Comparison of ENCODE assay signal across 10 cellular contexts in genomic region chr17:10013360-10014112, GRCh38.
DNase-seq lines count a peak whose midpoint lies in the region; ATAC-seq and TF ChIP-seq lines count a peak whose summit lies in the region.
"Had no signal": no experiment of that assay in that cellular context is flagged by ENCODE, and none has a peak within 500 bp of the region (broad histone marks: within the 10 kb centered on the region; RNA-seq: fewer than 3 reads in every experiment).

No MANE protein-coding gene starts in this region.

- no TSS peak for BruUV-seq in MCF 10A (replicated peaks; lab: Mats Ljungman, UMichigan)

- no peaks in the 10 kb centered on the region for H3K36me3 ChIP-seq in breast epithelium
- no peaks in the 10 kb centered on the region for H3K36me3 ChIP-seq in sigmoid colon
- no peaks in the 10 kb centered on the region for H3K36me3 ChIP-seq in HAP-1 (replicated peaks)

- H3K4me3 ChIP-seq in breast epithelium, result no peak overlapping the region
- peak overlapping the region in 15 of 59 donors; percentile 1 to 36 (median 18) for H3K4me3 ChIP-seq in dorsolateral prefrontal cortex
- no peak overlapping the region for H3K4me3 ChIP-seq in sigmoid colon
- H3K4me3 ChIP-seq in HAP-1, result no peak overlapping the region

- POLR2A ChIA-PET in MCF 10A (lab: Yijun Ruan, JAX), result no interaction called here

- intact Hi-C loops in breast epithelium (cut with DNase I; ENCODE audit: low total_unique reads) (no loop called here), MCF 10A (cut with micrococcal nuclease) (no loop called here), dorsolateral prefrontal cortex (cut with DNase I) (no loop called here), sigmoid colon (cut with DNase I) (no loop called here)

- H3K4me1 Mint-ChIP-seq in MCF 10A (ENCODE audit: insufficient read depth, unreplicated experiment), result no peaks in the 10 kb centered on the region
- H3K4me1 Mint-ChIP-seq: activated naive CD4-positive, alpha-beta T cell treated with anti-CD3 and anti-CD28 coated beads, Interleukin-2, amount 50 U/mL, for 24 hours had no signal

- ATAC-seq in HG03095 (IDR thresholded peaks at IDR 0.05; ENCODE audit: unreplicated experiment), result peak; percentile 67

- DNase-seq in breast epithelium (ENCODE audit: low spot score in 2 of 2) (no peak), MCF 10A (ENCODE audit: unreplicated experiment) (no peak), dorsolateral prefrontal cortex (no peak), pons (ENCODE audit: low spot score) (no peak), sigmoid colon (no peak), NCI-H748 (lab: John Stamatoyannopoulos, UW; ENCODE audit: unreplicated experiment) (no peak), HAP-1 (ENCODE audit: low spot score in 2 of 2) (no peak)
- DNase-seq: glutamatergic neuron had no signal

- H3K4me3 Mint-ChIP-seq in MCF 10A (ENCODE audit: unreplicated experiment), result no peak overlapping the region
- H3K4me3 Mint-ChIP-seq: activated naive CD4-positive, alpha-beta T cell treated with anti-CD3 and anti-CD28 coated beads, Interleukin-2, amount 50 U/mL, for 24 hours had no signal

- H3K27ac ChIP-seq in breast epithelium, result peak overlapping the region; percentile 11 to 71
- H3K27ac ChIP-seq in dorsolateral prefrontal cortex, result peak overlapping the region in 46 of 59 donors; percentile 8 to 86 (median 54)
- H3K27ac ChIP-seq in sigmoid colon, result no peak overlapping the region

- no peak for TF ChIP-seq EP300 in sigmoid colon (IDR thresholded peaks at IDR 0.05)

- H3K27me3 Mint-ChIP-seq in MCF 10A (ENCODE audit: insufficient read depth, unreplicated experiment), result no peaks in the 10 kb centered on the region
- H3K27me3 Mint-ChIP-seq: activated naive CD4-positive, alpha-beta T cell treated with anti-CD3 and anti-CD28 coated beads, Interleukin-2, amount 50 U/mL, for 24 hours had no signal

- no peaks in the 10 kb centered on the region for H3K36me3 Mint-ChIP-seq in MCF 10A (ENCODE audit: insufficient read depth, unreplicated experiment)
- H3K36me3 Mint-ChIP-seq: activated naive CD4-positive, alpha-beta T cell treated with anti-CD3 and anti-CD28 coated beads, Interleukin-2, amount 50 U/mL, for 24 hours had no signal

- 59 to 62% methylated on average over 9 of the region's 9 CpGs for WGBS in sigmoid colon, 2 donors

- TF ChIP-seq POLR2A in breast epithelium (IDR thresholded peaks at IDR 0.05) (no peak), sigmoid colon (IDR thresholded peaks at IDR 0.05) (no peak)

- CTCF ChIA-PET in MCF 10A (lab: Yijun Ruan, JAX), result interaction anchor here (0.6 kb wide), 1 partner anchor 513 kb away, joined by 3 read pairs; no protein-coding TSS in a partner anchor

- in situ Hi-C loops in HAP-1 (cut with MboI; ENCODE audit: low sequenced_read_pairs), result loop anchor here (25.0 kb wide), 1 partner anchor 101 kb away; the partner anchor contains the start of gene RCVRN

- H3K27ac Mint-ChIP-seq in MCF 10A (ENCODE audit: low read depth, unreplicated experiment), result no peak overlapping the region
- H3K27ac Mint-ChIP-seq: activated naive CD4-positive, alpha-beta T cell treated with anti-CD3 and anti-CD28 coated beads, Interleukin-2, amount 50 U/mL, for 24 hours had no signal

- H3K4me1 ChIP-seq in breast epithelium (no peaks in the 10 kb centered on the region), sigmoid colon (peaks cover 0 to 2% (median 0%) of the 10 kb centered on the region in 4 donors), HAP-1 (no peaks in the 10 kb centered on the region)

- H3K9me3 Mint-ChIP-seq in MCF 10A (ENCODE audit: unreplicated experiment), result peaks cover 14% of the 10 kb centered on the region
- H3K9me3 Mint-ChIP-seq: activated naive CD4-positive, alpha-beta T cell treated with anti-CD3 and anti-CD28 coated beads, Interleukin-2, amount 50 U/mL, for 24 hours had no signal

- H3K27me3 ChIP-seq in breast epithelium (no peaks in the 10 kb centered on the region), dorsolateral prefrontal cortex (no peaks in the 10 kb centered on the region), sigmoid colon (no peaks in the 10 kb centered on the region), HAP-1 (ENCODE audit: low read depth) (no peaks in the 10 kb centered on the region)

- no peak for TF ChIP-seq CTCF in breast epithelium (IDR thresholded peaks at IDR 0.05)
- no peak for TF ChIP-seq CTCF in MCF 10A (IDR thresholded peaks at IDR 0.05; ENCODE audit: unreplicated experiment)
- TF ChIP-seq CTCF in dorsolateral prefrontal cortex (IDR thresholded peaks at IDR 0.05 in 54 of 56, conservative IDR thresholded peaks at IDR 0.05 in 2 of 56; ENCODE audit: low read depth in 1 of 56, partially characterized antibody in 56 of 56), result no peak
- no peak for TF ChIP-seq CTCF in sigmoid colon (IDR thresholded peaks at IDR 0.05)

- no peaks in the 10 kb centered on the region for H3K9me3 ChIP-seq in breast epithelium
- no peaks in the 10 kb centered on the region for H3K9me3 ChIP-seq in sigmoid colon
- peaks cover 3% of the 10 kb centered on the region; the same call in 1 of the 2 replicates for H3K9me3 ChIP-seq in HAP-1

Comparison
In these comparisons a context has a peak if more than half of its experiments do, and no peak if none do; other contexts are left out.
1. H3K27ac ChIP-seq: peak in breast epithelium (2 of 2) and dorsolateral prefrontal cortex (46 of 59); none in sigmoid colon (0 of 4).